Comparison of ENCODE assay signal across 1 cellular context in genomic region chr7:139370301-139370942, GRCh38.
TF ChIP-seq lines count a peak whose summit lies in the region.

No MANE protein-coding gene starts in this region.

TF ChIP-seq in SK-N-SH treated with all-trans-retinoic acid at 6 μM for 48 hours, 23 proteins besides CTCF, POLR2A, EP300 and RAD21 (continued from another document):
- TF ChIP-seq TSHZ2 (CRISPR knock-in tag; IDR thresholded peaks at IDR 0.05) (no peak), PATZ1 (CRISPR knock-in tag; IDR thresholded peaks at IDR 0.05; ENCODE audit: borderline replicate concordance) (no peak)
